Comparison of ENCODE assay signal across 8 cellular contexts in the genomic region with DNA sequence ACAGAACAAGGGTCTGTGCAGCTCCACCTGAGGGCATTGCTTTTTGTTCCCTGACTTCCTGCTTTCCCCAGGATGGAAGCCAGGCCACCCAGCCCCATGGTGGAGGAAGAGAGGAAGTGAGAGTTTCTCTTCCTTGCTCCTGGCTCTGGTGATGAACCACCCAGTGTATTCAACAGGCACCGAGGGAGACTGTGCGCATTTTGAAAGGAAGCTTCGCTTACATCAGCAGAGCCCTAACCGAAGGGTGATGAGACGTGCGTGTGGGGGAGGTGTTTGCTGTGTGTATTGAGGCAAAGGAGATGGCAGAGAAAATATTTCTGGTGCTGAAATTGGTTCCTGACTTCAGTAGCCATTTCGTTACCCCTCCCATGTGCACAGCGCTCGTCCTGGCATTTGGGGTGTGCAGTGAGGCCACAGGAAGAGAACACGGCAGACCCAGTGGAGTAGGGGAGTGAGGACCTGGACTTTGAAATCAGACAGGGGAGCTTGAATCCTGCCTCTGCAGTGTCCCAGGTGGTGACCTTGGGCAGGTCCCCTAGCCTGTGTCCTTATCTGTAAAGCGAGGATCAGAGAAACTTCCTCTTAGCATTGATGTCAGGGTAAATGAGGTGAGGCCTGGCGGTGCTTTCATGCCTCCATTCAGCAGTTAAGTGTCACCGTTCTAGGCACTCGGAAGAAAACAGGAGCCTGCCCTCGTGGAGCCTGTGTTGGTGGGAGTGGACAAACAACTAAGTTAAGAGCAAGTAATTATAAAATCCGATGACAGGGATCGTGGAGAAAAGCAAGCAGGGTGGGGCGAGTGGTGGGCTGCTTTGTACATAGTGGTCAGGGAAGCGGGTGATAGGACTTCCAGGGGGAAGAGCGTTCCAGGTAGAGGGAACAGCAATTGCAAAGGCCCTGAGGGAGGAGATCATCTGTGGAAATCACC. TPM values are rescaled to one million over a fixed set of nuclear protein-coding genes. Genes with fewer than 3 reads are reported as not detected.
DNase-seq lines count a peak whose midpoint lies in the region; ATAC-seq and TF ChIP-seq lines count a peak whose summit lies in the region.
"Had no signal": no experiment of that assay in that cellular context is flagged by ENCODE, and none has a peak within 500 bp of the region (broad histone marks: within the 10 kb centered on the region; RNA-seq: fewer than 3 reads in every experiment).

No MANE protein-coding gene starts in this region.

- H3K4me1 ChIP-seq in left lung (peaks cover 17 to 90% of the 10 kb centered on the region in 2 donors), subcutaneous abdominal adipose tissue (ENCODE audit: control insufficient read depth in 5 of 5, insufficient read depth in 5 of 5, low read length in 5 of 5) (peaks cover 5 to 78% (median 62%) of the 10 kb centered on the region in 5 donors)

- peak overlapping the region; percentile 92 for H3K27ac Mint-ChIP-seq in activated T-helper 2 cell treated with anti-CD3 and anti-CD28 coated beads, Interferon-gamma antibody, Interleukin-2, Interleukin-4, amounts not matched to agents 10 μg/mL and 5 μg/mL and 100 μg/mL, durations not matched to agents 14 hours and 24 hours and 36 hours

- H3K36me3 Mint-ChIP-seq in activated T-helper 2 cell treated with anti-CD3 and anti-CD28 coated beads, Interferon-gamma antibody, Interleukin-2, Interleukin-4, amounts not matched to agents 10 μg/mL and 5 μg/mL and 100 μg/mL, durations not matched to agents 14 hours and 24 hours and 36 hours (ENCODE audit: low read depth) = peaks cover 45% of the 10 kb centered on the region

- H3K27me3 ChIP-seq in left lung (no peaks in the 10 kb centered on the region), subcutaneous abdominal adipose tissue (ENCODE audit: control insufficient read depth in 5 of 5, insufficient read depth in 4 of 5, low read length in 5 of 5) (no peaks in the 10 kb centered on the region)

- intact Hi-C loops in activated T-helper 2 cell treated with anti-CD3 and anti-CD28 coated beads, Interferon-gamma antibody, Interleukin-2, Interleukin-4, amounts not matched to agents 10 μg/mL and 5 μg/mL and 100 μg/mL, durations not matched to agents 14 hours and 24 hours and 36 hours (cut with micrococcal nuclease) = no loop called here
- intact Hi-C loops in left lung (cut with DNase I) = no loop called here

- DNase-seq in NOMO-1 treated with DMSO at 0.1 percent for 48 hours (lab: John Stamatoyannopoulos, UW; ENCODE audit: unreplicated experiment) (peak; percentile 74), left lung (peak in 1 of 2 donors; percentile 80), NCI-H226 (no peak), NCI-H2227 treated with DMSO at 0.1 percent for 48 hours (lab: John Stamatoyannopoulos, UW) (no peak)
- DNase-seq in activated T-helper 2 cell treated with anti-CD3 and anti-CD28 coated beads, Interferon-gamma antibody, Interleukin-2, Interleukin-4, amounts not matched to agents 10 μg/mL and 5 μg/mL and 100 μg/mL, durations not matched to agents 14 hours and 24 hours and 36 hours (ENCODE audit: low spot score) = peak; percentile 35

- H3K9me3 ChIP-seq in left lung (no peaks in the 10 kb centered on the region), subcutaneous abdominal adipose tissue (ENCODE audit: control insufficient read depth in 5 of 5, low read length in 5 of 5) (no peaks in the 10 kb centered on the region)

- peaks cover 12% of the 10 kb centered on the region for H3K9me3 Mint-ChIP-seq in activated T-helper 2 cell treated with anti-CD3 and anti-CD28 coated beads, Interferon-gamma antibody, Interleukin-2, Interleukin-4, amounts not matched to agents 10 μg/mL and 5 μg/mL and 100 μg/mL, durations not matched to agents 14 hours and 24 hours and 36 hours

- peaks cover 66% of the 10 kb centered on the region for H3K4me1 Mint-ChIP-seq in activated T-helper 2 cell treated with anti-CD3 and anti-CD28 coated beads, Interferon-gamma antibody, Interleukin-2, Interleukin-4, amounts not matched to agents 10 μg/mL and 5 μg/mL and 100 μg/mL, durations not matched to agents 14 hours and 24 hours and 36 hours (ENCODE audit: low read depth)

- peaks cover 0 to 9% of the 10 kb centered on the region in 2 donors for H3K36me3 ChIP-seq in left lung
- peaks cover 0 to 10% (median 0%) of the 10 kb centered on the region in 5 donors for H3K36me3 ChIP-seq in subcutaneous abdominal adipose tissue (ENCODE audit: control insufficient read depth in 5 of 5, insufficient read depth in 5 of 5, low read length in 5 of 5)

- peak overlapping the region; percentile 44 to 66 for H3K27ac ChIP-seq in left lung
- H3K27ac ChIP-seq in subcutaneous abdominal adipose tissue (ENCODE audit: low read depth, low read length) = peak overlapping the region; percentile 54

- no peak for TF ChIP-seq CTCF in left lung (IDR thresholded peaks at IDR 0.05)

- H3K9ac ChIP-seq in subcutaneous abdominal adipose tissue (ENCODE audit: low read length in 5 of 5) = peak overlapping the region in 2 of 5 donors; percentile 3 to 16

- H3K4me3 Mint-ChIP-seq in activated T-helper 2 cell treated with anti-CD3 and anti-CD28 coated beads, Interferon-gamma antibody, Interleukin-2, Interleukin-4, amounts not matched to agents 10 μg/mL and 5 μg/mL and 100 μg/mL, durations not matched to agents 14 hours and 24 hours and 36 hours (ENCODE audit: low read depth) = peak overlapping the region; percentile 75

- H3K27me3 Mint-ChIP-seq in activated T-helper 2 cell treated with anti-CD3 and anti-CD28 coated beads, Interferon-gamma antibody, Interleukin-2, Interleukin-4, amounts not matched to agents 10 μg/mL and 5 μg/mL and 100 μg/mL, durations not matched to agents 14 hours and 24 hours and 36 hours (ENCODE audit: low read depth) = no peaks in the 10 kb centered on the region

- H3K4me3 ChIP-seq in left lung (no peak overlapping the region), subcutaneous abdominal adipose tissue (ENCODE audit: low read depth in 1 of 5, low read length in 5 of 5) (no peak overlapping the region)
- H3K4me3 ChIP-seq: lung had no signal

- ATAC-seq in left lung = peak; percentile 34
- no peak for ATAC-seq in HG02588 (IDR thresholded peaks at IDR 0.05; ENCODE audit: unreplicated experiment)

RNA-seq across cellular contexts. Expression of gene CMIP, which starts 7.4 kb away (rescaled TPM):
- total RNA-seq in activated T-helper 2 cell treated with anti-CD3 and anti-CD28 coated beads, Interferon-gamma antibody, Interleukin-2, Interleukin-4, amounts not matched to agents 10 μg/mL and 5 μg/mL and 100 μg/mL, durations not matched to agents 14 hours and 24 hours and 36 hours = 68.0 and 76.9 TPM in 2 replicates
- total RNA-seq in left lung = 10 to 100 TPM; 50.8 to 55.8 TPM

Comparison
In these comparisons a context has a peak if more than half of its experiments do, and no peak if none do; other contexts are left out.
1. DNase-seq: peak in NOMO-1 treated with DMSO at 0.1 percent for 48 hours (single experiment) and activated T-helper 2 cell treated with anti-CD3 and anti-CD28 coated beads, Interferon-gamma antibody, Interleukin-2, Interleukin-4, amounts not matched to agents 10 μg/mL and 5 μg/mL and 100 μg/mL, durations not matched to agents 14 hours and 24 hours and 36 hours (single experiment); none in NCI-H226 (single experiment) and NCI-H2227 treated with DMSO at 0.1 percent for 48 hours (single experiment).